8 cellular contexts compared by ENCODE assay signal in the genomic region with DNA sequence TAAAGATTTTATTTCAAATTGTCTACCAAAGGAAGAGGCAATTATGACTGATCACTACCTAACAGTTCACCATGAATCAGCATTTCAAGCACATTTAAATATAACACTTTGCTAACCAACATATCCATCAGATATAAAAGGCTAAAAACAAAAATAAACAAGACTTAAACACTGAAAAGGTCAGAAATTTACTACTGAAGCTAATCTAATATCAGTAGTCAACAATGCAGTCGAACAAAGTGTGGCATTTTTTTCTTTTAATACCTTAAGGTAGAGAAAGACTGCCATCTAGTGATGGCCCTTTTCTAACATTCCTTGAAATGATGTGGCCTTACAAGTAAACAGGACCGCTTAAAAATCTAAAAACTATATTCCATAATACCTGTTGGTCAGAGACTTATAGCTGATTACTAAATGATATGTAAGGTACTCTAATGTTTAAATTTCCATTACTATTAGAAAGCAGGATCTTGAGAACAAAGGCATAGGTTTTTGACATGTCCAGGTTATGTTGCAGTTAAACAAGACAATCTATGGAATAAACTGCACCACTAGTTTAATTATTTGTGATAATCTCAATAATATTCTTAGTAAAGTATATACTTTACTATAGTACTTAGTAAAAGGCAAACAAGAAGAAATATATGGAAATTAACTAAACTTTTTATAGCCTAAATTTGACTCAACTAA.
DNase-seq lines count a peak whose midpoint lies in the region; ATAC-seq, FAIRE-seq and TF ChIP-seq lines count a peak whose summit lies in the region.

No MANE protein-coding gene starts in this region.

- H3K9me3 ChIP-seq in ascending aorta (no peaks in the 10 kb centered on the region), iPS DF 6.9 (ENCODE audit: control insufficient read depth, insufficient read depth, low read length) (no peaks in the 10 kb centered on the region)

- peak; percentile 5 for FAIRE-seq in GM18507 (lab: Jason Lieb, UNC)

- peak in 2 of 3 experiments; percentile 46 to 60 for TF ChIP-seq CTCF in ascending aorta (IDR thresholded peaks at IDR 0.05)

- ATAC-seq in activated naive CD8-positive, alpha-beta T cell treated with anti-CD3 and anti-CD28 coated beads, Interleukin-2, amount 50 U/mL, for 24 hours = no peak
- ATAC-seq in HG02870 (IDR thresholded peaks at IDR 0.05; ENCODE audit: unreplicated experiment) = no peak

- H3K27ac ChIP-seq in ascending aorta = no peak overlapping the region
- H3K27ac ChIP-seq in iPS DF 6.9 (ENCODE audit: low read length) = no peak overlapping the region

- H3K36me3 Mint-ChIP-seq in activated naive CD8-positive, alpha-beta T cell treated with anti-CD3 and anti-CD28 coated beads, Interleukin-2, amount 50 U/mL, for 24 hours (ENCODE audit: low read depth) = no peaks in the 10 kb centered on the region

- no peak overlapping the region for H3K27ac Mint-ChIP-seq in activated naive CD8-positive, alpha-beta T cell treated with anti-CD3 and anti-CD28 coated beads, Interleukin-2, amount 50 U/mL, for 24 hours

- H3K27me3 ChIP-seq in ascending aorta (no peaks in the 10 kb centered on the region), iPS DF 6.9 (ENCODE audit: control insufficient read depth, insufficient read depth, low read length) (no peaks in the 10 kb centered on the region)

- H3K4me1 ChIP-seq in ascending aorta = no peaks in the 10 kb centered on the region
- no peaks in the 10 kb centered on the region; the same call in 1 of the 2 replicates for H3K4me1 ChIP-seq in iPS DF 6.9 (ENCODE audit: control insufficient read depth, insufficient read depth, low read length)

- DNase-seq in AG08395 (ENCODE audit: low spot score) (peak; percentile 51), GM18507 (ENCODE audit: extremely low spot score, insufficient read length, low read depth) (no peak), NCI-H2171 treated with DMSO at 0.1 percent for 48 hours (lab: John Stamatoyannopoulos, UW) (peak; percentile 59), ascending aorta (ENCODE audit: low spot score in 2 of 2) (no peak), iPS DF 6.9 (ENCODE audit: low read depth, low spot score) (peak; percentile 13), superior temporal gyrus (ENCODE audit: extremely low spot score) (peak; percentile 95)
- DNase-seq in activated naive CD8-positive, alpha-beta T cell treated with anti-CD3 and anti-CD28 coated beads, Interleukin-2, amount 50 U/mL, for 24 hours = no peak

- intact Hi-C loops in ascending aorta (cut with DNase I) = loop anchor here (10.0 kb wide), 1 partner anchor 1211 kb away; no protein-coding TSS in a partner anchor

- H3K9me3 Mint-ChIP-seq in activated naive CD8-positive, alpha-beta T cell treated with anti-CD3 and anti-CD28 coated beads, Interleukin-2, amount 50 U/mL, for 24 hours = no peaks in the 10 kb centered on the region

- H3K4me3 ChIP-seq in ascending aorta = no peak overlapping the region
- no peak overlapping the region for H3K4me3 ChIP-seq in iPS DF 6.9 (ENCODE audit: low read length)

- no peaks in the 10 kb centered on the region for H3K27me3 Mint-ChIP-seq in activated naive CD8-positive, alpha-beta T cell treated with anti-CD3 and anti-CD28 coated beads, Interleukin-2, amount 50 U/mL, for 24 hours

- no CpG with 5 or more reads among the region's 2 CpGs for WGBS in iPS DF 6.9 (ENCODE audit: insufficient coverage, insufficient read length)

- no peak overlapping the region for H3K4me3 Mint-ChIP-seq in activated naive CD8-positive, alpha-beta T cell treated with anti-CD3 and anti-CD28 coated beads, Interleukin-2, amount 50 U/mL, for 24 hours

- H3K36me3 ChIP-seq in ascending aorta (no peaks in the 10 kb centered on the region), iPS DF 6.9 (ENCODE audit: control insufficient read depth, insufficient read depth, low read length) (no peaks in the 10 kb centered on the region)

- H3K4me1 Mint-ChIP-seq in activated naive CD8-positive, alpha-beta T cell treated with anti-CD3 and anti-CD28 coated beads, Interleukin-2, amount 50 U/mL, for 24 hours = no peaks in the 10 kb centered on the region

Comparison
In these comparisons a context has a peak if more than half of its experiments do, and no peak if none do; other contexts are left out.
1. DNase-seq: peak in AG08395 (single experiment), NCI-H2171 treated with DMSO at 0.1 percent for 48 hours (single experiment), iPS DF 6.9 (single experiment) and superior temporal gyrus (single experiment); none in GM18507 (single experiment), ascending aorta (0 of 2) and activated naive CD8-positive, alpha-beta T cell treated with anti-CD3 and anti-CD28 coated beads, Interleukin-2, amount 50 U/mL, for 24 hours (single experiment).